1 cellular context compared by ENCODE assay signal in the genomic region with DNA sequence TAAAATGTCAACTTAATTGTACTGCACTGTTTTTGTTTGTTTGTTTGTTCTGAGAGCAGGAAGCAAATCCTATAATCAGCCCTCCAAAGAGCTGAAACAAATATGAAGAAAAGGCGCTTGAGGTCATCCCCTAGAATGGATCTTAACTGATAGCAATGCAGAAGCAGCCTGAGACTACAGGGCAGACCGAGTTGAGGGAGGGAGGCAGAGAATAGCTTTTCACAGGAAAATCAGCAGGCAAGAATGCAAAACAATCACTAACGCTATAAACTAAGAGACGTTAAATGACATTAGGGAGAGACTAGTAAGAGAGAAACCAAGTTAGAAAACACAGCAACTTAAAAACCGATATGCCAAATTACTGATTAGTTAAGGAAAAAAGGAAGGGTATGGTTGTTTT.
TF ChIP-seq lines count a peak whose summit lies in the region.

No MANE protein-coding gene starts in this region.

TF ChIP-seq in WTC11, 78 proteins besides CTCF, POLR2A, EP300 and RAD21 (continued from another document):
- no peak for TF ChIP-seq GRHL2 (CRISPR knock-in tag; IDR thresholded peaks at IDR 0.05; ENCODE audit: insufficient replicate concordance, severe bottlenecking)
- no peak for TF ChIP-seq NFYB (CRISPR knock-in tag; conservative IDR thresholded peaks at IDR 0.05; ENCODE audit: low read depth)
- no peak for TF ChIP-seq TEAD1 (CRISPR knock-in tag; IDR thresholded peaks at IDR 0.05)
- no peak for TF ChIP-seq ZNF121 (CRISPR knock-in tag; IDR thresholded peaks at IDR 0.05)
- no peak for TF ChIP-seq NFE2L1 (CRISPR knock-in tag; IDR thresholded peaks at IDR 0.05)
- no peak for TF ChIP-seq SMAD4 (CRISPR knock-in tag; IDR thresholded peaks at IDR 0.05)
- TF ChIP-seq, protein P1, sequence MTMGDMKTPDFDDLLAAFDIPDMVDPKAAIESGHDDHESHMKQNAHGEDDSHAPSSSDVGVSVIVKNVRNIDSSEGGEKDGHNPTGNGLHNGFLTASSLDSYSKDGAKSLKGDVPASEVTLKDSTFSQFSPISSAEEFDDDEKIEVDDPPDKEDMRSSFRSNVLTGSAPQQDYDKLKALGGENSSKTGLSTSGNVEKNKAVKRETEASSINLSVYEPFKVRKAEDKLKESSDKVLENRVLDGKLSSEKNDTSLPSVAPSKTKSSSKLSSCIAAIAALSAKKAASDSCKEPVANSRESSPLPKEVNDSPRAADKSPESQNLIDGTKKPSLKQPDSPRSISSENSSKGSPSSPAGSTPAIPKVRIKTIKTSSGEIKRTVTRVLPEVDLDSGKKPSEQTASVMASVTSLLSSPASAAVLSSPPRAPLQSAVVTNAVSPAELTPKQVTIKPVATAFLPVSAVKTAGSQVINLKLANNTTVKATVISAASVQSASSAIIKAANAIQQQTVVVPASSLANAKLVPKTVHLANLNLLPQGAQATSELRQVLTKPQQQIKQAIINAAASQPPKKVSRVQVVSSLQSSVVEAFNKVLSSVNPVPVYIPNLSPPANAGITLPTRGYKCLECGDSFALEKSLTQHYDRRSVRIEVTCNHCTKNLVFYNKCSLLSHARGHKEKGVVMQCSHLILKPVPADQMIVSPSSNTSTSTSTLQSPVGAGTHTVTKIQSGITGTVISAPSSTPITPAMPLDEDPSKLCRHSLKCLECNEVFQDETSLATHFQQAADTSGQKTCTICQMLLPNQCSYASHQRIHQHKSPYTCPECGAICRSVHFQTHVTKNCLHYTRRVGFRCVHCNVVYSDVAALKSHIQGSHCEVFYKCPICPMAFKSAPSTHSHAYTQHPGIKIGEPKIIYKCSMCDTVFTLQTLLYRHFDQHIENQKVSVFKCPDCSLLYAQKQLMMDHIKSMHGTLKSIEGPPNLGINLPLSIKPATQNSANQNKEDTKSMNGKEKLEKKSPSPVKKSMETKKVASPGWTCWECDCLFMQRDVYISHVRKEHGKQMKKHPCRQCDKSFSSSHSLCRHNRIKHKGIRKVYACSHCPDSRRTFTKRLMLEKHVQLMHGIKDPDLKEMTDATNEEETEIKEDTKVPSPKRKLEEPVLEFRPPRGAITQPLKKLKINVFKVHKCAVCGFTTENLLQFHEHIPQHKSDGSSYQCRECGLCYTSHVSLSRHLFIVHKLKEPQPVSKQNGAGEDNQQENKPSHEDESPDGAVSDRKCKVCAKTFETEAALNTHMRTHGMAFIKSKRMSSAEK (CRISPR knock-in tag; IDR thresholded peaks at IDR 0.05; ENCODE audit: borderline replicate concordance): no peak
